Comparison of ENCODE assay signal across 8 cellular contexts in genomic region chr21:13979608-13980007, GRCh38.
DNase-seq lines count a peak whose midpoint lies in the region; ATAC-seq, FAIRE-seq and TF ChIP-seq lines count a peak whose summit lies in the region.
"Not testable (repeated sequence)": the region's sequence is repeated elsewhere in the genome, so short reads cannot be mapped to it uniquely, and the experiment has no call there.

No MANE protein-coding gene starts in this region.

- H2AFZ ChIP-seq in neural progenitor cell (replicated peaks), result not testable (repeated sequence)

- ATAC-seq in GM21381 (IDR thresholded peaks at IDR 0.05; ENCODE audit: unreplicated experiment) (peak; percentile 30), HG03135 (IDR thresholded peaks at IDR 0.05; ENCODE audit: unreplicated experiment) (peak; percentile 9)
- not testable (repeated sequence) for ATAC-seq in activated naive CD8-positive, alpha-beta T cell treated with anti-CD3 and anti-CD28 coated beads, Interleukin-2, amount 10 ng/mL, durations not matched to agents 7 days and 5 days (ENCODE audit: low read depth)

- not testable (repeated sequence) for H3K9ac ChIP-seq in neural progenitor cell

- peak overlapping the region; percentile 54 for H3K27ac Mint-ChIP-seq in activated naive CD8-positive, alpha-beta T cell treated with anti-CD3 and anti-CD28 coated beads, Interleukin-2, amount 10 ng/mL, durations not matched to agents 7 days and 5 days
- H3K27ac Mint-ChIP-seq in neural progenitor cell, result not testable (repeated sequence)

- not testable (repeated sequence) for H3K79me2 ChIP-seq in neural progenitor cell (ENCODE audit: low read depth)

- peak overlapping the region; percentile 87 for H3K4me3 Mint-ChIP-seq in activated naive CD8-positive, alpha-beta T cell treated with anti-CD3 and anti-CD28 coated beads, Interleukin-2, amount 10 ng/mL, durations not matched to agents 7 days and 5 days
- peak overlapping the region; percentile 15 for H3K4me3 Mint-ChIP-seq in neural progenitor cell

- not testable (repeated sequence) for H3K27me3 ChIP-seq in esophagus squamous epithelium, neural progenitor cell

- intact Hi-C loops in esophagus squamous epithelium (cut with DNase I), result not testable (repeated sequence)

- H3K36me3 Mint-ChIP-seq in activated naive CD8-positive, alpha-beta T cell treated with anti-CD3 and anti-CD28 coated beads, Interleukin-2, amount 10 ng/mL, durations not matched to agents 7 days and 5 days; neural progenitor cell: not testable (repeated sequence)

- peak; percentile 5 for DNase-seq in SK-N-DZ (ENCODE audit: low spot score)
- DNase-seq in activated naive CD8-positive, alpha-beta T cell treated with anti-CD3 and anti-CD28 coated beads, Interleukin-2, amount 10 ng/mL, durations not matched to agents 7 days and 5 days; esophagus squamous epithelium (lab: John Stamatoyannopoulos, UW); neural progenitor cell (ENCODE audit: low spot score): not testable (repeated sequence)
- DNase-seq in urothelium cell line (ENCODE audit: low spot score), result peak; percentile 20

- not testable (repeated sequence) for TF ChIP-seq CTCF in esophagus squamous epithelium (IDR thresholded peaks at IDR 0.05); neural progenitor cell (IDR thresholded peaks at IDR 0.05)

- H3K27ac ChIP-seq in esophagus squamous epithelium, result peak overlapping the region in 3 of 4 donors; percentile 77 to 83 (median 83)
- not testable (repeated sequence) for H3K27ac ChIP-seq in neural progenitor cell

- not testable (repeated sequence) for H3K4me2 ChIP-seq in neural progenitor cell

- not testable (repeated sequence) for TF ChIP-seq POLR2A in esophagus squamous epithelium (IDR thresholded peaks at IDR 0.05)

- not testable (repeated sequence) for H3K27me3 Mint-ChIP-seq in activated naive CD8-positive, alpha-beta T cell treated with anti-CD3 and anti-CD28 coated beads, Interleukin-2, amount 10 ng/mL, durations not matched to agents 7 days and 5 days; neural progenitor cell (ENCODE audit: insufficient read depth, low read depth)

- not testable (repeated sequence) for H3K4me1 ChIP-seq in esophagus squamous epithelium, neural progenitor cell

- WGBS in esophagus squamous epithelium, 2 donors, result 13 to 76% methylated on average over 3 to 4 of the region's 26 CpGs

- FAIRE-seq in urothelium cell line (lab: Jason Lieb, UNC), result not testable (repeated sequence)

- POLR2A ChIA-PET in activated naive CD8-positive, alpha-beta T cell treated with anti-CD3 and anti-CD28 coated beads, Interleukin-2, amount 10 ng/mL, durations not matched to agents 7 days and 5 days (lab: Charles Lee), result not testable (repeated sequence)

- not testable (repeated sequence) for H3K36me3 ChIP-seq in esophagus squamous epithelium, neural progenitor cell

- not testable (repeated sequence) for H3K4me1 Mint-ChIP-seq in activated naive CD8-positive, alpha-beta T cell treated with anti-CD3 and anti-CD28 coated beads, Interleukin-2, amount 10 ng/mL, durations not matched to agents 7 days and 5 days; neural progenitor cell

- H4K20me1 ChIP-seq in neural progenitor cell (ENCODE audit: low read depth), result not testable (repeated sequence)

- not testable (repeated sequence) for H3F3A ChIP-seq in neural progenitor cell (ENCODE audit: low read depth)

- not testable (repeated sequence) for H3K9me3 ChIP-seq in esophagus squamous epithelium; neural progenitor cell (ENCODE audit: low read depth)

- H3K4me3 ChIP-seq in GM08714 (ENCODE audit: low read length) (peak overlapping the region; percentile 24; the same call in 1 of the 2 replicates), esophagus squamous epithelium (peak overlapping the region; percentile 43 to 62 (median 56))
- not testable (repeated sequence) for H3K4me3 ChIP-seq in neural progenitor cell

- not testable (repeated sequence) for H3K9me3 Mint-ChIP-seq in activated naive CD8-positive, alpha-beta T cell treated with anti-CD3 and anti-CD28 coated beads, Interleukin-2, amount 10 ng/mL, durations not matched to agents 7 days and 5 days
- H3K9me3 Mint-ChIP-seq in neural progenitor cell, result peaks cover 14% of the 10 kb centered on the region
